In genomic region chr6:78157606-78158005, GRCh38 we compare ENCODE assay signal across 20 cellular contexts.
DNase-seq lines count a peak whose midpoint lies in the region; FAIRE-seq and TF ChIP-seq lines count a peak whose summit lies in the region.
"Had no signal": no experiment of that assay in that cellular context is flagged by ENCODE, and none has a peak within 500 bp of the region (broad histone marks: within the 10 kb centered on the region; RNA-seq: fewer than 3 reads in every experiment).

No MANE protein-coding gene starts in this region.

- no peak for TF ChIP-seq POLR2A in H1 (IDR thresholded peaks at IDR 0.05; ENCODE audit: control extremely low read depth in 1 of 2, low read depth in 2 of 2, low read length in 2 of 2)

- no peak overlapping the region for H3K23ac ChIP-seq in H1 (ENCODE audit: insufficient read length)

- no peak overlapping the region for H3K27ac Mint-ChIP-seq in type B pancreatic cell
- H3K27ac Mint-ChIP-seq: CD4-positive, alpha-beta memory T cell; IgD-negative memory B cell had no signal

- no peak overlapping the region for H4K8ac ChIP-seq in H1 (ENCODE audit: extremely low read depth, insufficient read depth, low read length)

- peak in 1 of 3 experiments; percentile 21; a peak in 1 of 4 replicates for TF ChIP-seq CTCF in H1 (IDR thresholded peaks at IDR 0.05; ENCODE audit: control extremely low read depth in 1 of 3, insufficient read depth in 1 of 3, low read depth in 1 of 3, low read length in 3 of 3)
- TF ChIP-seq CTCF in type B pancreatic cell (conservative IDR thresholded peaks at IDR 0.05) = peak; percentile 25

- no peak overlapping the region for H3K9ac ChIP-seq in H1 (replicated peaks in 1 of 4; ENCODE audit: extremely low read depth in 1 of 4, low read depth in 3 of 4, low read length in 3 of 4)
- H3K9ac ChIP-seq: BLaER1 had no signal

- H3K4me3 ChIP-seq in H7 (ENCODE audit: insufficient read depth, low read depth, low read length) (no peak overlapping the region), H1 (ENCODE audit: extremely low read depth in 1 of 4, insufficient read depth in 2 of 4, low read depth in 3 of 4, low read length in 4 of 4) (no peak overlapping the region), SJCRH30 (no peak overlapping the region)
- H3K4me3 ChIP-seq: BLaER1 had no signal

- H2BK15ac ChIP-seq in H1 (ENCODE audit: low read length) = no peak overlapping the region

- H3K36me3 ChIP-seq in H7 (replicated peaks; ENCODE audit: control insufficient read depth, insufficient read depth, low read length) = no peaks in the 10 kb centered on the region
- H3K36me3 ChIP-seq in H1 (ENCODE audit: control insufficient read depth in 2 of 4, insufficient read depth in 4 of 4, low read length in 3 of 4) = no peaks in the 10 kb centered on the region; a peak in 1 of 8 replicates
- no peaks in the 10 kb centered on the region for H3K36me3 ChIP-seq in SJCRH30
- H3K36me3 ChIP-seq: BLaER1 had no signal

- 0 out of 4 replicates have a peak, but pooled peaks of 1 of the 2 experiments have one; percentile 4 for TF ChIP-seq RAD21 in H1 (IDR thresholded peaks at IDR 0.05 in 1 of 2, conservative IDR thresholded peaks at IDR 0.05 in 1 of 2; ENCODE audit: low read depth in 2 of 2, low read length in 2 of 2)

- no peak for FAIRE-seq in H1 (lab: Jason Lieb, UNC)
- FAIRE-seq: GM12892, GM18507, HepG2 had no signal

- no peaks in the 10 kb centered on the region for H3K23me2 ChIP-seq in H1 (ENCODE audit: low read depth, low read length)

- DNase-seq in H7 (peak; percentile 6), H1 (ENCODE audit: low read depth in 1 of 2, low spot score in 2 of 2) (no peak), iPS-NIHi11 (ENCODE audit: low spot score) (peak; percentile 20), type B pancreatic cell (ENCODE audit: extremely low spot score, unreplicated experiment) (no peak), HEK293T (ENCODE audit: extremely low spot score) (no peak), SJCRH30 (no peak)
- no peak for DNase-seq in activated CD4-positive, alpha-beta T cell treated with anti-CD3 and anti-CD28 coated beads, Interleukin-2, amount 50 U/mL, for 4 hours
- DNase-seq: 8988T; CD4-positive, alpha-beta memory T cell; DMS153; DMS79; GDM1; GOT3; HCEC 1CT had no signal

- H3K79me2 ChIP-seq in H1 (ENCODE audit: control insufficient read depth in 1 of 2, insufficient read depth in 2 of 2, low read length in 2 of 2) = no peaks in the 10 kb centered on the region

- H3K36me3 Mint-ChIP-seq in type B pancreatic cell = no peaks in the 10 kb centered on the region
- H3K36me3 Mint-ChIP-seq: CD14-positive monocyte; CD4-positive, alpha-beta memory T cell had no signal

- no peak overlapping the region for H3K14ac ChIP-seq in H1 (ENCODE audit: insufficient read length)

- no peak overlapping the region for H3K56ac ChIP-seq in H1 (replicated peaks; ENCODE audit: insufficient read length, low read depth, low read length)

- no peaks in the 10 kb centered on the region for H3K9me3 ChIP-seq in H1 (ENCODE audit: insufficient read depth in 2 of 2, low read depth in 1 of 2, low read length in 1 of 2)
- H3K9me3 ChIP-seq in SJCRH30 (replicated peaks) = no peaks in the 10 kb centered on the region
- H3K9me3 ChIP-seq: BLaER1 had no signal

- H3K4ac ChIP-seq in H1 (replicated peaks; ENCODE audit: insufficient read length, low read depth, low read length) = no peak overlapping the region

- no peak overlapping the region for H2BK20ac ChIP-seq in H1 (ENCODE audit: low read length)

- no peaks in the 10 kb centered on the region for H3K9me3 Mint-ChIP-seq in type B pancreatic cell

- H3K79me1 ChIP-seq in H1 (ENCODE audit: low read depth, low read length) = no peaks in the 10 kb centered on the region

- no peak overlapping the region for H2AK5ac ChIP-seq in H1 (ENCODE audit: low read depth, low read length)

- H4K5ac ChIP-seq in H1 (ENCODE audit: insufficient read length, low read depth, low read length) = no peak overlapping the region

- no peak overlapping the region for H3K18ac ChIP-seq in H1 (ENCODE audit: extremely low read depth, low read length)

- POLR2A ChIA-PET in H1 (lab: Charles Lee; ENCODE audit: partially characterized antibody) (no interaction called here), HEK293T (lab: Yijun Ruan, JAX) (no interaction called here)

- TF ChIP-seq EP300 in H1 (IDR thresholded peaks at IDR 0.05; ENCODE audit: borderline replicate concordance in 1 of 2, low read depth in 2 of 2, low read length in 2 of 2) = no peak

- no peak overlapping the region for H2BK12ac ChIP-seq in H1 (ENCODE audit: low read depth, low read length)

- H3K4me2 ChIP-seq in H1 (ENCODE audit: insufficient read depth in 1 of 2, low read depth in 2 of 2, low read length in 2 of 2) = no peak overlapping the region
- H3K4me2 ChIP-seq: BLaER1 had no signal

- H3K27ac ChIP-seq in H1 (ENCODE audit: low read depth, low read length) (no peak overlapping the region), SJCRH30 (no peak overlapping the region)
- H3K27ac ChIP-seq: BLaER1 had no signal

- no peak overlapping the region for H2BK5ac ChIP-seq in H1 (ENCODE audit: low read depth, low read length)

- H3K27me3 ChIP-seq in H7 (ENCODE audit: control insufficient read depth, insufficient read depth, low read length) (no peaks in the 10 kb centered on the region), H1 (replicated peaks in 1 of 4; ENCODE audit: control insufficient read depth in 3 of 4, extremely low read depth in 1 of 4, insufficient read depth in 3 of 4, low read length in 3 of 4) (no peaks in the 10 kb centered on the region), SJCRH30 (no peaks in the 10 kb centered on the region)
- H3K27me3 ChIP-seq: BLaER1 had no signal

- H4K20me1 ChIP-seq in H1 (replicated peaks in 1 of 2; ENCODE audit: control insufficient read depth in 1 of 2, insufficient read depth in 2 of 2, low read length in 2 of 2) = no peaks in the 10 kb centered on the region
- H4K20me1 ChIP-seq: BLaER1 had no signal

- H2BK120ac ChIP-seq in H1 (replicated peaks; ENCODE audit: low read depth, low read length) = no peak overlapping the region

- 100% methylated on average over 1 to 2 of the region's 2 CpGs for WGBS in H1 (ENCODE audit: extremely low coverage in 1 of 2, insufficient coverage in 1 of 2, insufficient read length in 1 of 2, insufficient replicate concordance in 2 of 2, low coverage in 1 of 2, low lambda C conversion rate in 2 of 2, missing lambda C conversion rate in 1 of 2), 2 experiments

- no peaks in the 10 kb centered on the region for H3K4me1 Mint-ChIP-seq in type B pancreatic cell (ENCODE audit: unreplicated experiment)
- H3K4me1 Mint-ChIP-seq: CD14-positive monocyte; CD4-positive, alpha-beta memory T cell had no signal

- H3K4me1 ChIP-seq in H1 (replicated peaks in 1 of 4; ENCODE audit: control insufficient read depth in 3 of 4, insufficient read depth in 4 of 4, low read length in 3 of 4) = no peaks in the 10 kb centered on the region
- no peaks in the 10 kb centered on the region for H3K4me1 ChIP-seq in SJCRH30
- H3K4me1 ChIP-seq: BLaER1 had no signal

- CTCF ChIA-PET in H1 (lab: Charles Lee; ENCODE audit: partially characterized antibody) = interaction anchor here (1.0 kb wide), 1 partner anchor 27 kb away, joined by 3 read pairs; no protein-coding TSS in a partner anchor
- CTCF ChIA-PET in HEK293T (lab: Yijun Ruan, JAX) = no interaction called here

- no peak overlapping the region for H4K91ac ChIP-seq in H1 (replicated peaks; ENCODE audit: insufficient read length, low read length)

- H2AFZ ChIP-seq in H1 (ENCODE audit: low read length) = no peak overlapping the region

- H3K4me3 Mint-ChIP-seq in type B pancreatic cell = no peak overlapping the region
- H3K4me3 Mint-ChIP-seq: CD14-positive monocyte; CD4-positive, alpha-beta memory T cell; IgD-negative memory B cell had no signal

- H3K27me3 Mint-ChIP-seq in type B pancreatic cell = no peaks in the 10 kb centered on the region
- H3K27me3 Mint-ChIP-seq: CD4-positive, alpha-beta memory T cell; IgD-negative memory B cell had no signal

TF ChIP-seq in H1, 55 proteins besides CTCF, POLR2A, EP300 and RAD21:
- no peak for TF ChIP-seq NRF1 (IDR thresholded peaks at IDR 0.05; ENCODE audit: low read depth, low read length)
- no peak for TF ChIP-seq SIX5 (IDR thresholded peaks at IDR 0.05; ENCODE audit: low read depth, low read length)
- TF ChIP-seq RBBP5 (IDR thresholded peaks at IDR 0.05; ENCODE audit: borderline replicate concordance, low read depth, low read length) = no peak
- peak; percentile 87 for TF ChIP-seq TEAD4 (IDR thresholded peaks at IDR 0.05; ENCODE audit: low read depth, low read length)
- TF ChIP-seq KDM5A (IDR thresholded peaks at IDR 0.05; ENCODE audit: low read length) = no peak

TF ChIP-seq in HEK293T, 16 proteins besides CTCF, POLR2A, EP300 and RAD21:
- TF ChIP-seq CTBP1 (IDR thresholded peaks at IDR 0.05; ENCODE audit: borderline replicate concordance) (no peak), FOXK2 (IDR thresholded peaks at IDR 0.05) (no peak), ARNT (IDR thresholded peaks at IDR 0.05) (no peak), LEF1 (IDR thresholded peaks at IDR 0.05; ENCODE audit: borderline replicate concordance) (no peak), FOXM1 (IDR thresholded peaks at IDR 0.05; ENCODE audit: borderline replicate concordance) (no peak), BHLHE40 (IDR thresholded peaks at IDR 0.05; ENCODE audit: borderline replicate concordance) (no peak), ZNF384 (IDR thresholded peaks at IDR 0.05) (no peak), TARDBP (IDR thresholded peaks at IDR 0.05) (no peak), FOXA1 (IDR thresholded peaks at IDR 0.05) (no peak), L3MBTL2 (conservative IDR thresholded peaks at IDR 0.05) (no peak), ELF4 (IDR thresholded peaks at IDR 0.05) (no peak), SUZ12 (IDR thresholded peaks at IDR 0.05) (no peak), NFRKB (IDR thresholded peaks at IDR 0.05) (no peak), PKNOX1 (IDR thresholded peaks at IDR 0.05) (no peak), HDGF (IDR thresholded peaks at IDR 0.05; ENCODE audit: borderline replicate concordance) (no peak), SP1 (IDR thresholded peaks at IDR 0.05) (no peak)

Comparison
In these comparisons a context has a peak if more than half of its experiments do, and no peak if none do; other contexts are left out.
1. DNase-seq: peak in H7 (single experiment) and iPS-NIHi11 (single experiment); none in H1 (0 of 2), type B pancreatic cell (single experiment), HEK293T (single experiment), SJCRH30 (0 of 2) and activated CD4-positive, alpha-beta T cell treated with anti-CD3 and anti-CD28 coated beads, Interleukin-2, amount 50 U/mL, for 4 hours (0 of 2).